In genomic region chr18:62179213-62179612, GRCh38 we compare ENCODE assay signal across 12 cellular contexts.
"Had no signal": no experiment of that assay in that cellular context is flagged by ENCODE, and none has a peak within 500 bp of the region (broad histone marks: within the 10 kb centered on the region; RNA-seq: fewer than 3 reads in every experiment).

No MANE protein-coding gene starts in this region.

- H3K27ac ChIP-seq: adrenal gland, esophagus muscularis mucosa, stomach, thoracic aorta had no signal

- DNase-seq: activated CD4-positive, alpha-beta T cell treated with anti-CD3 and anti-CD28 coated beads, Interleukin-2, amount 10 ng/mL, durations not matched to agents 7 days and 5 days; activated CD8-positive, alpha-beta memory T cell treated with anti-CD3 and anti-CD28 coated beads for 24 hours; activated naive CD4-positive, alpha-beta T cell treated with anti-CD3 and anti-CD28 coated beads, Interleukin-2, amount 50 U/mL, for 16 hours; adrenal gland; left cardiac atrium; naive thymus-derived CD4-positive, alpha-beta T cell; posterior cingulate gyrus; stimulated activated CD4-positive, alpha-beta T cell treated with anti-CD3 and anti-CD28 coated beads, Interleukin-4, amount 100 ng/mL, for 4 hours; stomach had no signal

- ATAC-seq: activated T-helper 17 cell treated with anti-CD3 and anti-CD28 coated beads, Interleukin-2, amount 50 U/mL, for 72 hours; left cardiac atrium; naive thymus-derived CD4-positive, alpha-beta T cell had no signal

- H3K9me3 ChIP-seq: adrenal gland, esophagus muscularis mucosa, stomach, thoracic aorta had no signal

- H3K27me3 ChIP-seq: adrenal gland, esophagus muscularis mucosa, stomach had no signal

- H3K4me3 ChIP-seq: adrenal gland, esophagus muscularis mucosa, stomach, thoracic aorta had no signal

- H3K36me3 ChIP-seq: adrenal gland, esophagus muscularis mucosa, stomach, thoracic aorta had no signal
